In the genomic region with DNA sequence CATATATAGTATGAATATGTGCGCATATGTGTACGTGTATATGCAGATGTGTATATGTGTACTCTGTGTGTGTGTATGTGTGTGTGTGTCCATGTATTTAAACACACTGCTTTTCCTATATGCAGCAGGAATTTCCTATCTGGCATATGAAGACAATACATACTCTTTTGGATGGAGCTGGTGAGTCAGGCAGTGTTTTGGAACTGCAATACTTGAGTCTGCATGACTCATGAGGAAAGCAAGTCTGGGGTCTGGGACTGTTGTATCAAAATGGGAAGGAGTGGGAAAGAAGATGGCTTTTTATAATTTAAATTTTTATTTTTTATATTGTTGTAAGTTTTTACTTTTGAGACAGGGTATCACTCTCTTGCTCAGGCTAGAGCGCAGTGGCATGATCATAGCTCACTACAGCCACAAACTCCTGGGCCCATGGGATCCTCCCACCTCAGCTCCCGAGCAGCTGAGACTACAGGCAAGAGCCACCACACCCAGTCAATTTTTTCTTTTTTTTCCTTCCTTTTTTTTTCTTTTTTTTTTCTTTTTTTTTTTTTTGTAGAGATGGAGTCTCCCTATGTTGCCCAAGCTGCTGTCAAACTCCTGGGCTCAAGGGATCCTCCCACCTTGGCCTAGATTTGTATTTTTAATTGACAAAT, we compare ENCODE assay signal across 14 cellular contexts.
DNase-seq lines count a peak whose midpoint lies in the region; ATAC-seq and TF ChIP-seq lines count a peak whose summit lies in the region.
"Had no signal": no experiment of that assay in that cellular context is flagged by ENCODE, and none has a peak within 500 bp of the region (broad histone marks: within the 10 kb centered on the region; RNA-seq: fewer than 3 reads in every experiment).

No MANE protein-coding gene starts in this region.

- no peaks in the 10 kb centered on the region for H3K27me3 Mint-ChIP-seq in activated naive CD8-positive, alpha-beta T cell treated with anti-CD3 and anti-CD28 coated beads, Interleukin-2, amount 50 U/mL, for 24 hours

- DNase-seq in HPDE6-E6E7 (ENCODE audit: extremely low spot score) (peak; percentile 43), iris pigment epithelial cell (ENCODE audit: low read depth) (peak; percentile 90), NCI-H1694 (lab: John Stamatoyannopoulos, UW) (no peak), gastrocnemius medialis (no peak), GM19238 (ENCODE audit: insufficient read length, low spot score) (no peak)
- no peak for DNase-seq in activated naive CD8-positive, alpha-beta T cell treated with anti-CD3 and anti-CD28 coated beads, Interleukin-2, amount 50 U/mL, for 24 hours
- no peak for DNase-seq in activated effector memory CD4-positive, alpha-beta T cell treated with Interleukin-2 at 50 U/mL for 16 hours
- DNase-seq: DND-41; NCI-H510A treated with DMSO at 0.1 percent for 48 hours; spleen; stimulated activated naive CD4-positive, alpha-beta T cell; T-helper 9 cell had no signal

- peak overlapping the region in 6 of 11 experiments; percentile 4 to 80 (median 58); a peak in 8 of 22 replicates for H3K4me2 ChIP-seq in BLaER1 treated with 17β-estradiol and CSF1 and Interleukin-3, amounts not matched to agents 10 nM and 100 nM

- in situ Hi-C loops in gastrocnemius medialis (cut with MboI; ENCODE audit: low sequenced_read_pairs in 4 of 4): no loop called here

- peaks cover 0 to 85% (median 0%) of the 10 kb centered on the region in 11 experiments; a peak in 5 of 22 replicates for H4K20me1 ChIP-seq in BLaER1 treated with 17β-estradiol and CSF1 and Interleukin-3, amounts not matched to agents 10 nM and 100 nM

- no peaks in the 10 kb centered on the region for H3K9me3 ChIP-seq in BLaER1 treated with 17β-estradiol and CSF1 and Interleukin-3, amounts not matched to agents 10 nM and 100 nM (replicated peaks in 1 of 11)
- no peaks in the 10 kb centered on the region for H3K9me3 ChIP-seq in gastrocnemius medialis
- H3K9me3 ChIP-seq: spleen had no signal

- TF ChIP-seq CTCF in gastrocnemius medialis (IDR thresholded peaks at IDR 0.05 in 4 of 5, conservative IDR thresholded peaks at IDR 0.05 in 1 of 5): no peak

- peaks cover 93% of the 10 kb centered on the region for H3K4me1 Mint-ChIP-seq in activated naive CD8-positive, alpha-beta T cell treated with anti-CD3 and anti-CD28 coated beads, Interleukin-2, amount 50 U/mL, for 24 hours
- H3K4me1 Mint-ChIP-seq: mesothelial cell of epicardium had no signal

- intact Hi-C loops in gastrocnemius medialis (cut with DNase I; ENCODE audit: low total_unique reads): no loop called here

- peak overlapping the region; percentile 95 for H3K27ac Mint-ChIP-seq in activated naive CD8-positive, alpha-beta T cell treated with anti-CD3 and anti-CD28 coated beads, Interleukin-2, amount 50 U/mL, for 24 hours
- H3K27ac Mint-ChIP-seq: mesothelial cell of epicardium had no signal

- no peaks in the 10 kb centered on the region for H3K9me3 Mint-ChIP-seq in activated naive CD8-positive, alpha-beta T cell treated with anti-CD3 and anti-CD28 coated beads, Interleukin-2, amount 50 U/mL, for 24 hours
- H3K9me3 Mint-ChIP-seq: mesothelial cell of epicardium had no signal

- H3K4me1 ChIP-seq in BLaER1 treated with 17β-estradiol and CSF1 and Interleukin-3, amounts not matched to agents 10 nM and 100 nM: peaks cover 13 to 84% (median 43%) of the 10 kb centered on the region in 10 experiments
- peaks cover 26 to 37% of the 10 kb centered on the region in 2 donors for H3K4me1 ChIP-seq in gastrocnemius medialis

- H3K4me3 ChIP-seq in BLaER1 treated with 17β-estradiol and CSF1 and Interleukin-3, amounts not matched to agents 10 nM and 100 nM: no peak overlapping the region
- no peak overlapping the region for H3K4me3 ChIP-seq in gastrocnemius medialis
- H3K4me3 ChIP-seq: spleen had no signal

- no peak for ATAC-seq in activated naive CD8-positive, alpha-beta T cell treated with anti-CD3 and anti-CD28 coated beads, Interleukin-2, amount 50 U/mL, for 24 hours
- ATAC-seq in gastrocnemius medialis: no peak

- H3K36me3 Mint-ChIP-seq in activated naive CD8-positive, alpha-beta T cell treated with anti-CD3 and anti-CD28 coated beads, Interleukin-2, amount 50 U/mL, for 24 hours (ENCODE audit: low read depth): peaks cover 6% of the 10 kb centered on the region

- TF ChIP-seq POLR2A in gastrocnemius medialis (IDR thresholded peaks at IDR 0.05): no peak

- H3K27me3 ChIP-seq in BLaER1 treated with 17β-estradiol and CSF1 and Interleukin-3, amounts not matched to agents 10 nM and 100 nM: peaks cover 0 to 16% (median 0%) of the 10 kb centered on the region in 11 experiments; a peak in 4 of 22 replicates
- H3K27me3 ChIP-seq in gastrocnemius medialis: no peaks in the 10 kb centered on the region
- H3K27me3 ChIP-seq: spleen had no signal

- H3K36me3 ChIP-seq in BLaER1 treated with 17β-estradiol and CSF1 and Interleukin-3, amounts not matched to agents 10 nM and 100 nM: no peaks in the 10 kb centered on the region
- no peaks in the 10 kb centered on the region for H3K36me3 ChIP-seq in gastrocnemius medialis
- H3K36me3 ChIP-seq: spleen had no signal

- H3K9ac ChIP-seq in BLaER1 treated with 17β-estradiol and CSF1 and Interleukin-3, amounts not matched to agents 10 nM and 100 nM: no peak overlapping the region

- H3K27ac ChIP-seq in BLaER1 treated with 17β-estradiol and CSF1 and Interleukin-3, amounts not matched to agents 10 nM and 100 nM: no peak overlapping the region
- peak overlapping the region in 2 of 4 donors; percentile 5 to 7 for H3K27ac ChIP-seq in gastrocnemius medialis

- no peak overlapping the region for H3K4me3 Mint-ChIP-seq in activated naive CD8-positive, alpha-beta T cell treated with anti-CD3 and anti-CD28 coated beads, Interleukin-2, amount 50 U/mL, for 24 hours
- H3K4me3 Mint-ChIP-seq: mesothelial cell of epicardium had no signal

Comparison
In these comparisons a context has a peak if more than half of its experiments do, and no peak if none do; other contexts are left out.
1. DNase-seq: peak in HPDE6-E6E7 (single experiment) and iris pigment epithelial cell (single experiment); none in activated naive CD8-positive, alpha-beta T cell treated with anti-CD3 and anti-CD28 coated beads, Interleukin-2, amount 50 U/mL, for 24 hours (single experiment), NCI-H1694 (single experiment), gastrocnemius medialis (0 of 2), GM19238 (single experiment) and activated effector memory CD4-positive, alpha-beta T cell treated with Interleukin-2 at 50 U/mL for 16 hours (single experiment).